In genomic region chr2:20525041-20526035, GRCh38 we compare ENCODE assay signal across 8 cellular contexts.
DNase-seq lines count a peak whose midpoint lies in the region; ATAC-seq and TF ChIP-seq lines count a peak whose summit lies in the region.

No MANE protein-coding gene starts in this region.

- intact Hi-C loops in left lung (cut with DNase I) = no loop called here
- intact Hi-C loops in activated CD4-positive, alpha-beta T cell treated with anti-CD3 and anti-CD28 coated beads, Interleukin-2, amount 10 ng/mL, durations not matched to agents 24 days and 14 days (cut with micrococcal nuclease) = no loop called here

- H4K20me1 ChIP-seq in BLaER1 treated with 17β-estradiol and CSF1 and Interleukin-3, amounts not matched to agents 10 nM and 100 nM = peaks cover 0 to 5% (median 0%) of the 10 kb centered on the region in 11 experiments; a peak in 2 of 22 replicates

- no peaks in the 10 kb centered on the region for H3K36me3 ChIP-seq in BLaER1 treated with 17β-estradiol and CSF1 and Interleukin-3, amounts not matched to agents 10 nM and 100 nM
- H3K36me3 ChIP-seq in WERI-Rb-1 (no peaks in the 10 kb centered on the region), left lung (no peaks in the 10 kb centered on the region)

- no peaks in the 10 kb centered on the region for H3K9me3 ChIP-seq in BLaER1 treated with 17β-estradiol and CSF1 and Interleukin-3, amounts not matched to agents 10 nM and 100 nM (replicated peaks in 1 of 11)
- H3K9me3 ChIP-seq in WERI-Rb-1 (ENCODE audit: severe bottlenecking) (peaks cover 4% of the 10 kb centered on the region), left lung (no peaks in the 10 kb centered on the region)

- no peak overlapping the region for H3K4me3 Mint-ChIP-seq in HFFc6
- H3K4me3 Mint-ChIP-seq in activated CD4-positive, alpha-beta T cell treated with anti-CD3 and anti-CD28 coated beads, Interleukin-2, amount 10 ng/mL, durations not matched to agents 24 days and 14 days = no peak overlapping the region

- DNase-seq in WERI-Rb-1 = no peak
- DNase-seq in left lung = peak in 1 of 2 donors; percentile 77
- DNase-seq in cerebellar cortex (ENCODE audit: low spot score) = no peak
- DNase-seq in HFFc6 = no peak
- DNase-seq in activated CD4-positive, alpha-beta T cell treated with anti-CD3 and anti-CD28 coated beads, Interleukin-2, amount 10 ng/mL, durations not matched to agents 24 days and 14 days = no peak

- H3K4me3 ChIP-seq in BLaER1 treated with 17β-estradiol and CSF1 and Interleukin-3, amounts not matched to agents 10 nM and 100 nM = peak overlapping the region in 8 of 10 experiments; percentile 7 to 50 (median 43); a peak in 13 of 20 replicates
- no peak overlapping the region for H3K4me3 ChIP-seq in WERI-Rb-1 (ENCODE audit: low read depth, low read length)
- no peak overlapping the region for H3K4me3 ChIP-seq in left lung

- no peaks in the 10 kb centered on the region for H3K9me3 Mint-ChIP-seq in HFFc6
- no peaks in the 10 kb centered on the region for H3K9me3 Mint-ChIP-seq in activated CD4-positive, alpha-beta T cell treated with anti-CD3 and anti-CD28 coated beads, Interleukin-2, amount 10 ng/mL, durations not matched to agents 24 days and 14 days

- peaks cover 34 to 91% (median 79%) of the 10 kb centered on the region in 10 experiments for H3K4me1 ChIP-seq in BLaER1 treated with 17β-estradiol and CSF1 and Interleukin-3, amounts not matched to agents 10 nM and 100 nM
- H3K4me1 ChIP-seq in left lung = peaks cover 12 to 16% of the 10 kb centered on the region in 2 donors

- peak overlapping the region; percentile 71 to 96 (median 93) for H3K4me2 ChIP-seq in BLaER1 treated with 17β-estradiol and CSF1 and Interleukin-3, amounts not matched to agents 10 nM and 100 nM

- H3K27me3 ChIP-seq in BLaER1 treated with 17β-estradiol and CSF1 and Interleukin-3, amounts not matched to agents 10 nM and 100 nM = no peaks in the 10 kb centered on the region
- H3K27me3 ChIP-seq in WERI-Rb-1 (ENCODE audit: insufficient read depth, low read depth, severe bottlenecking) (no peaks in the 10 kb centered on the region), left lung (no peaks in the 10 kb centered on the region)

- H3K27ac Mint-ChIP-seq in HFFc6 = no peak overlapping the region
- H3K27ac Mint-ChIP-seq in activated CD4-positive, alpha-beta T cell treated with anti-CD3 and anti-CD28 coated beads, Interleukin-2, amount 10 ng/mL, durations not matched to agents 24 days and 14 days = no peak overlapping the region

- peaks cover 28% of the 10 kb centered on the region for H3K27me3 Mint-ChIP-seq in HFFc6 (ENCODE audit: insufficient read depth)
- peaks cover 7% of the 10 kb centered on the region for H3K27me3 Mint-ChIP-seq in activated CD4-positive, alpha-beta T cell treated with anti-CD3 and anti-CD28 coated beads, Interleukin-2, amount 10 ng/mL, durations not matched to agents 24 days and 14 days

- H3K9ac ChIP-seq in BLaER1 treated with 17β-estradiol and CSF1 and Interleukin-3, amounts not matched to agents 10 nM and 100 nM = peak overlapping the region in 9 of 11 experiments; percentile 37 to 76 (median 67); a peak in 16 of 22 replicates

- ATAC-seq in GM19043 (IDR thresholded peaks at IDR 0.05; ENCODE audit: low read depth, unreplicated experiment) = peak; percentile 83
- peak; percentile 85 for ATAC-seq in HG03097 (IDR thresholded peaks at IDR 0.05; ENCODE audit: low FRiP score, unreplicated experiment)
- peak; percentile 96 for ATAC-seq in left lung

- peaks cover 12% of the 10 kb centered on the region; the same call in 1 of the 2 replicates for H3K4me1 Mint-ChIP-seq in HFFc6 (ENCODE audit: low read depth)
- no peaks in the 10 kb centered on the region for H3K4me1 Mint-ChIP-seq in activated CD4-positive, alpha-beta T cell treated with anti-CD3 and anti-CD28 coated beads, Interleukin-2, amount 10 ng/mL, durations not matched to agents 24 days and 14 days

- H3K36me3 Mint-ChIP-seq in HFFc6 (ENCODE audit: low read depth) = no peaks in the 10 kb centered on the region
- H3K36me3 Mint-ChIP-seq in activated CD4-positive, alpha-beta T cell treated with anti-CD3 and anti-CD28 coated beads, Interleukin-2, amount 10 ng/mL, durations not matched to agents 24 days and 14 days (ENCODE audit: low read depth) = no peaks in the 10 kb centered on the region

- TF ChIP-seq CTCF in WERI-Rb-1 (IDR thresholded peaks at IDR 0.05; ENCODE audit: low read depth, low read length) (0 out of 2 replicates have a peak, but pooled peaks have one; percentile 5), left lung (IDR thresholded peaks at IDR 0.05) (no peak), HFFc6 (IDR thresholded peaks at IDR 0.05) (no peak)

- H3K27ac ChIP-seq in BLaER1 treated with 17β-estradiol and CSF1 and Interleukin-3, amounts not matched to agents 10 nM and 100 nM = peak overlapping the region in 10 of 11 experiments; percentile 3 to 85 (median 76); a peak in 18 of 22 replicates
- H3K27ac ChIP-seq in WERI-Rb-1 (no peak overlapping the region), left lung (peak overlapping the region; percentile 33 to 58)

Comparison
In these comparisons a context has a peak if more than half of its experiments do, and no peak if none do; other contexts are left out.
1. H3K4me3 ChIP-seq: peak in BLaER1 treated with 17β-estradiol and CSF1 and Interleukin-3, amounts not matched to agents 10 nM and 100 nM (8 of 10); none in WERI-Rb-1 (single experiment) and left lung (0 of 2).
2. Peak in every context shown above with its lines, with median percentiles within 50 percentile points of each other: ATAC-seq.